Comparison of ENCODE assay signal across 20 cellular contexts in the genomic region with DNA sequence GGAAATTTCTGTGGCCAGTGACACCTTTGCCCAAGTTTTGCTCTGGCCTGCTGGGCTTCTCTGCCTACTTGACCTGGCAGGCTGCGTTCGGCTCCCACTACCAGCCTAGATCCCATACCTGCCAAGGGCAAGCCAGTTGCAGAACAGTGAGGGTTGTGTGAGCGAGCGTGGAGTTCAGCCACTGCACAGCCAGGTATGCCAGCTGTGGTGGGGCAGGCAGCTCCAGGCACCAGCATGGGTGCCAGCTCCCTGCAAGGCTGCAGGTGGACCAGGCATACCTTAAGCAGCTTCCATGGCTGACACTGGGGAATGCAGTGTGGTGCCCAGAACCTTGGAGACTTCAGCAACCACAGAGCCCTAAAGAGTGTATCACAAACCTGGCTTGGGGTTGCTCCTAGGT.
A peak's percentile ranks its signal among the peaks of the same experiment; 100 is the strongest.
DNase-seq lines count a peak whose midpoint lies in the region; ATAC-seq and TF ChIP-seq lines count a peak whose summit lies in the region.
"Had no signal": no experiment of that assay in that cellular context is flagged by ENCODE, and none has a peak within 500 bp of the region (broad histone marks: within the 10 kb centered on the region; RNA-seq: fewer than 3 reads in every experiment).

No MANE protein-coding gene starts in this region.

- no peaks in the 10 kb centered on the region; the same call in 1 of the 2 replicates for H3K4me1 ChIP-seq in H9 (ENCODE audit: insufficient read depth, low read length)
- H3K4me1 ChIP-seq in mesenchymal stem cell (ENCODE audit: control insufficient read depth, insufficient read depth, low read depth, low read length): peaks cover 17% of the 10 kb centered on the region
- peaks cover 16 to 19% of the 10 kb centered on the region in 2 donors for H3K4me1 ChIP-seq in neuronal stem cell (ENCODE audit: control insufficient read depth in 2 of 2, insufficient read depth in 1 of 2, low read depth in 1 of 2, low read length in 2 of 2)
- H3K4me1 ChIP-seq in endodermal cell (ENCODE audit: control insufficient read depth, insufficient read depth, low read length): no peaks in the 10 kb centered on the region
- peaks cover 22% of the 10 kb centered on the region for H3K4me1 ChIP-seq in SJCRH30

- H3K23ac ChIP-seq in H9 (ENCODE audit: insufficient read length, low read depth, low read length): no peak overlapping the region
- H3K23ac ChIP-seq in mesenchymal stem cell (ENCODE audit: low read length in 2 of 2): no peak overlapping the region
- no peak overlapping the region for H3K23ac ChIP-seq in neuronal stem cell (ENCODE audit: low read depth, low read length, poor library complexity)

- H3K79me1 ChIP-seq in H9 (ENCODE audit: insufficient read depth, low read depth, low read length, poor library complexity, severe bottlenecking) (no peaks in the 10 kb centered on the region), mesenchymal stem cell (replicated peaks; ENCODE audit: low read length, poor library complexity, severe bottlenecking) (no peaks in the 10 kb centered on the region), neuronal stem cell (ENCODE audit: low read depth, low read length) (peaks cover 10% of the 10 kb centered on the region)

- H2AFZ ChIP-seq in H9 (ENCODE audit: low read length) (no peak overlapping the region), mesenchymal stem cell (ENCODE audit: low read depth, low read length) (no peak overlapping the region), neuronal stem cell (ENCODE audit: low read length) (no peak overlapping the region)

- H3K14ac ChIP-seq in H9 (ENCODE audit: insufficient read depth, low read length): peak overlapping the region; percentile 79
- peak overlapping the region in 1 of 2 experiments; percentile 92 for H3K14ac ChIP-seq in mesenchymal stem cell (ENCODE audit: low read length in 2 of 2)
- H3K14ac ChIP-seq in neuronal stem cell (ENCODE audit: low read length): peak overlapping the region; percentile 59

- peaks cover 0 to 6% of the 10 kb centered on the region in 2 experiments for H3K36me3 ChIP-seq in mesenchymal stem cell (ENCODE audit: control insufficient read depth in 1 of 2, insufficient read depth in 2 of 2, low read depth in 1 of 2, low read length in 2 of 2)
- peaks cover 5 to 10% of the 10 kb centered on the region in 2 donors for H3K36me3 ChIP-seq in neuronal stem cell (replicated peaks in 1 of 2; ENCODE audit: control insufficient read depth in 2 of 2, insufficient read depth in 2 of 2, low read length in 2 of 2)
- H3K36me3 ChIP-seq in endodermal cell (ENCODE audit: control insufficient read depth, insufficient read depth, low read length): peaks cover 9% of the 10 kb centered on the region
- H3K36me3 ChIP-seq in SJCRH30: peaks cover 12% of the 10 kb centered on the region

- H3K9me3 Mint-ChIP-seq in H9: peaks cover 19 to 26% of the 10 kb centered on the region in 2 experiments
- peaks cover 26% of the 10 kb centered on the region for H3K9me3 Mint-ChIP-seq in endodermal cell
- H3K9me3 Mint-ChIP-seq: CD8-positive, alpha-beta T cell had no signal

- H4K5ac ChIP-seq in H9 (ENCODE audit: insufficient read length, low read depth, low read length): no peak overlapping the region

- no peak overlapping the region for H2BK120ac ChIP-seq in H9 (ENCODE audit: low read depth, low read length, poor library complexity, severe bottlenecking)
- no peak overlapping the region for H2BK120ac ChIP-seq in mesenchymal stem cell (ENCODE audit: low read depth, low read length)
- H2BK120ac ChIP-seq in neuronal stem cell (ENCODE audit: low read depth, low read length): no peak overlapping the region

- no peak overlapping the region for H2AK5ac ChIP-seq in H9 (ENCODE audit: insufficient read length, low read length)
- no peak overlapping the region for H2AK5ac ChIP-seq in mesenchymal stem cell (ENCODE audit: low read length, severe bottlenecking)
- H2AK5ac ChIP-seq in neuronal stem cell (ENCODE audit: low read depth, low read length): peak overlapping the region; percentile 22

- H3K36me3 Mint-ChIP-seq in H9 (ENCODE audit: insufficient read depth in 1 of 3, low read depth in 3 of 3) (peaks cover 18 to 33% (median 28%) of the 10 kb centered on the region in 3 experiments), endodermal cell (ENCODE audit: low read depth) (peaks cover 43% of the 10 kb centered on the region)
- H3K36me3 Mint-ChIP-seq: CD4-positive, CD25-positive, alpha-beta regulatory T cell; CD8-positive, alpha-beta T cell had no signal

- H3K23me2 ChIP-seq in H9 (ENCODE audit: insufficient read length, low read depth, low read length, poor library complexity, severe bottlenecking): no peaks in the 10 kb centered on the region

- no peak for ATAC-seq in GM21447 (IDR thresholded peaks at IDR 0.05; ENCODE audit: unreplicated experiment)
- ATAC-seq: CD8-positive, alpha-beta T cell; HCT116 had no signal

- H2BK12ac ChIP-seq in H9 (ENCODE audit: insufficient read length, low read depth, low read length): no peak overlapping the region
- peak overlapping the region; percentile 80 to 97 for H2BK12ac ChIP-seq in mesenchymal stem cell (ENCODE audit: low read length in 2 of 2)
- H2BK12ac ChIP-seq in neuronal stem cell (ENCODE audit: low read length): no peak overlapping the region

- H3K27ac Mint-ChIP-seq in H9 (no peak overlapping the region; a peak in 1 of 7 replicates), endodermal cell (no peak overlapping the region)
- H3K27ac Mint-ChIP-seq: B cell; CD4-positive, CD25-positive, alpha-beta regulatory T cell; CD8-positive, alpha-beta T cell had no signal

- H3K18ac ChIP-seq in H9 (ENCODE audit: insufficient read length, low read depth, low read length) (no peak overlapping the region), mesenchymal stem cell (ENCODE audit: low read depth in 1 of 2, low read length in 2 of 2) (peak overlapping the region; percentile 34 to 96), neuronal stem cell (ENCODE audit: low read length) (peak overlapping the region; percentile 78)

- no CpG with 5 or more reads among the region's 4 CpGs for WGBS in H9 (ENCODE audit: extremely low coverage, insufficient read length, low lambda C conversion rate)
- 100% methylated on average over 4 of the region's 4 CpGs for WGBS in mesenchymal stem cell
- no CpG with 5 or more reads among the region's 4 CpGs for WGBS in neuronal stem cell (ENCODE audit: extremely low coverage in 2 of 2, insufficient read length in 2 of 2, insufficient replicate concordance in 1 of 2), 2 donors
- 95 to 100% methylated on average over 2 to 4 of the region's 4 CpGs for WGBS in endodermal cell (ENCODE audit: insufficient coverage in 1 of 2, insufficient read length in 1 of 2), 2 experiments

- H3K79me2 ChIP-seq in H9 (ENCODE audit: insufficient read depth, low read length): no peaks in the 10 kb centered on the region

- H2BK20ac ChIP-seq in H9 (ENCODE audit: low read depth, low read length, poor library complexity, severe bottlenecking): no peak overlapping the region

- H3K27me3 Mint-ChIP-seq in H9 (ENCODE audit: low read depth) (no peaks in the 10 kb centered on the region), endodermal cell (ENCODE audit: insufficient read depth) (no peaks in the 10 kb centered on the region)

- H2BK5ac ChIP-seq in H9 (ENCODE audit: insufficient read length, low read length) (no peak overlapping the region), mesenchymal stem cell (ENCODE audit: low read depth, low read length, poor library complexity, severe bottlenecking) (no peak overlapping the region), neuronal stem cell (ENCODE audit: low read length) (no peak overlapping the region)

- H3K56ac ChIP-seq in H9 (ENCODE audit: insufficient read length, low read depth, low read length): no peak overlapping the region

- no peak overlapping the region for H4K91ac ChIP-seq in H9 (ENCODE audit: insufficient read length, low read depth, low read length)
- H4K91ac ChIP-seq in mesenchymal stem cell (ENCODE audit: low read length): peak overlapping the region; percentile 77
- peak overlapping the region; percentile 18 for H4K91ac ChIP-seq in neuronal stem cell (ENCODE audit: low read depth, low read length, poor library complexity)

- no peak overlapping the region for H3K4me2 ChIP-seq in H9 (ENCODE audit: insufficient read depth, insufficient read length, low read length)
- no peak overlapping the region for H3K4me2 ChIP-seq in mesenchymal stem cell (ENCODE audit: low read length, poor library complexity, severe bottlenecking)
- H3K4me2 ChIP-seq in neuronal stem cell (ENCODE audit: insufficient read depth, low read length, poor library complexity, severe bottlenecking): no peak overlapping the region
- H3K4me2 ChIP-seq: BLaER1 had no signal

- no peak overlapping the region for H3T11ph ChIP-seq in H9 (ENCODE audit: low read length)

- CTCF ChIA-PET in RWPE1 (lab: Yijun Ruan, JAX): no interaction called here

- H3K4me3 ChIP-seq in mesenchymal stem cell (ENCODE audit: insufficient read depth in 1 of 2, low read depth in 1 of 2, low read length in 2 of 2): no peak overlapping the region
- H3K4me3 ChIP-seq in neuronal stem cell (ENCODE audit: low read length in 2 of 2): no peak overlapping the region
- no peak overlapping the region for H3K4me3 ChIP-seq in endodermal cell (ENCODE audit: low read length)
- H3K4me3 ChIP-seq in SJCRH30: no peak overlapping the region
- H3K4me3 ChIP-seq: BLaER1 had no signal

- H3K9ac ChIP-seq in H9 (ENCODE audit: extremely low read depth, insufficient read length, low read length) (no peak overlapping the region), mesenchymal stem cell (ENCODE audit: low read length) (no peak overlapping the region), neuronal stem cell (ENCODE audit: low read depth, low read length, poor library complexity) (peak overlapping the region; percentile 85), endodermal cell (ENCODE audit: extremely low read depth, low read length, poor library complexity, severe bottlenecking) (no peak overlapping the region)
- H3K9ac ChIP-seq: BLaER1 had no signal

- H3K4me3 Mint-ChIP-seq in H9 (no peak overlapping the region), endodermal cell (no peak overlapping the region)
- H3K4me3 Mint-ChIP-seq: B cell; CD4-positive, CD25-positive, alpha-beta regulatory T cell; CD8-positive, alpha-beta T cell had no signal

- H3K27me3 ChIP-seq in H9 (ENCODE audit: insufficient read depth, low read length) (no peaks in the 10 kb centered on the region), mesenchymal stem cell (ENCODE audit: control insufficient read depth in 1 of 2, insufficient read depth in 1 of 2, low read length in 2 of 2) (no peaks in the 10 kb centered on the region), neuronal stem cell (ENCODE audit: control insufficient read depth in 3 of 3, insufficient read depth in 3 of 3, low read depth in 1 of 3, low read length in 3 of 3) (no peaks in the 10 kb centered on the region), endodermal cell (ENCODE audit: control insufficient read depth, insufficient read depth, low read length, poor library complexity, severe bottlenecking) (no peaks in the 10 kb centered on the region), SJCRH30 (no peaks in the 10 kb centered on the region)
- H3K27me3 ChIP-seq: BLaER1 had no signal

- H3K27ac ChIP-seq in H9 (ENCODE audit: insufficient read length, low read depth, low read length): no peak overlapping the region
- peak overlapping the region; percentile 24 for H3K27ac ChIP-seq in RWPE1
- no peak overlapping the region for H3K27ac ChIP-seq in mesenchymal stem cell (ENCODE audit: low read length, poor library complexity, severe bottlenecking)
- no peak overlapping the region for H3K27ac ChIP-seq in neuronal stem cell (replicated peaks; ENCODE audit: low read length)
- no peak overlapping the region for H3K27ac ChIP-seq in endodermal cell (ENCODE audit: low read depth, low read length)
- no peak overlapping the region for H3K27ac ChIP-seq in SJCRH30
- H3K27ac ChIP-seq: 22Rv1, BLaER1, C4-2B had no signal

- H3K4me1 Mint-ChIP-seq in H9 (peaks cover 20 to 22% of the 10 kb centered on the region in 2 experiments), endodermal cell (peaks cover 9% of the 10 kb centered on the region)
- H3K4me1 Mint-ChIP-seq: B cell; CD4-positive, CD25-positive, alpha-beta regulatory T cell had no signal

- H3K9me3 ChIP-seq in H9 (ENCODE audit: control insufficient read depth, low read depth, low read length): no peaks in the 10 kb centered on the region
- H3K9me3 ChIP-seq in mesenchymal stem cell (ENCODE audit: control insufficient read depth, low read length): peaks cover 3% of the 10 kb centered on the region
- peaks cover 4 to 18% of the 10 kb centered on the region in 2 donors for H3K9me3 ChIP-seq in neuronal stem cell (replicated peaks in 1 of 2; ENCODE audit: control insufficient read depth in 2 of 2, insufficient read depth in 1 of 2, low read depth in 1 of 2, low read length in 2 of 2)
- H3K9me3 ChIP-seq in endodermal cell (ENCODE audit: control insufficient read depth, low read length): peaks cover 26% of the 10 kb centered on the region
- 0 out of 2 replicates have a peak, but pooled peaks cover under 1% of the 10 kb centered on the region for H3K9me3 ChIP-seq in SJCRH30 (replicated peaks)

- POLR2A ChIA-PET in RWPE1 (lab: Yijun Ruan, JAX; ENCODE audit: low non-redundant PET): no interaction called here

- no peak overlapping the region; the same call in 1 of the 2 replicates for H3K4ac ChIP-seq in H9 (ENCODE audit: low read depth, low read length)
- peak overlapping the region in 1 of 2 experiments; percentile 74 for H3K4ac ChIP-seq in mesenchymal stem cell (ENCODE audit: low read depth in 1 of 2, low read length in 2 of 2)
- no peak overlapping the region for H3K4ac ChIP-seq in neuronal stem cell (ENCODE audit: low read length)

- TF ChIP-seq CTCF in H9 (conservative IDR thresholded peaks at IDR 0.05) (no peak), RWPE1 (conservative IDR thresholded peaks at IDR 0.05; ENCODE audit: low read depth) (no peak), endodermal cell (conservative IDR thresholded peaks at IDR 0.05) (no peak)

- H2BK15ac ChIP-seq in H9 (ENCODE audit: low read depth, low read length): no peak overlapping the region
- H2BK15ac ChIP-seq in mesenchymal stem cell (ENCODE audit: low read depth, poor library complexity, severe bottlenecking): peak overlapping the region; percentile 92
- H2BK15ac ChIP-seq in neuronal stem cell (ENCODE audit: low read length): no peak overlapping the region

- H4K20me1 ChIP-seq in H9 (ENCODE audit: control insufficient read depth, insufficient read depth, insufficient read length): no peaks in the 10 kb centered on the region

- no peak for DNase-seq in H9
- DNase-seq in RWPE1 (ENCODE audit: low spot score): no peak
- no peak for DNase-seq in mesenchymal stem cell
- no peak for DNase-seq in neuronal stem cell (ENCODE audit: low spot score)
- DNase-seq in cerebellar cortex (ENCODE audit: low spot score): no peak
- DNase-seq in endodermal cell: no peak
- DNase-seq in SJCRH30: no peak
- DNase-seq: CD4-positive, CD25-positive, alpha-beta regulatory T cell; CD8-positive, alpha-beta T cell; DMS 273 treated with DMSO at 0.1 percent for 48 hours; DMS79; EL; GDM1; H7 had no signal

- no peak overlapping the region for H4K8ac ChIP-seq in H9 (replicated peaks; ENCODE audit: insufficient read length, low read depth, low read length)
- H4K8ac ChIP-seq in mesenchymal stem cell (ENCODE audit: low read length): peak overlapping the region; percentile 87
- H4K8ac ChIP-seq in neuronal stem cell (ENCODE audit: low read depth, low read length): peak overlapping the region; percentile 74

Comparison
In these comparisons a context has a peak if more than half of its experiments do, and no peak if none do; other contexts are left out.
1. H2BK12ac ChIP-seq: peak in mesenchymal stem cell (2 of 2); none in H9 (single experiment) and neuronal stem cell (single experiment).